ENCODE assay signal across 10 cellular contexts in genomic region chr12:67981236-67982164, GRCh38. TPM values are rescaled to one million over a fixed set of nuclear protein-coding genes. Genes with fewer than 3 reads are reported as not detected.
DNase-seq lines count a peak whose midpoint lies in the region; ATAC-seq and TF ChIP-seq lines count a peak whose summit lies in the region.
"Had no signal": no experiment of that assay in that cellular context is flagged by ENCODE, and none has a peak within 500 bp of the region (broad histone marks: within the 10 kb centered on the region; RNA-seq: fewer than 3 reads in every experiment).

No MANE protein-coding gene starts in this region.

- H3K9me2 ChIP-seq in Karpas-422 (replicated peaks; ENCODE audit: insufficient read depth, low read length) = no peaks in the 10 kb centered on the region

- peaks cover 10% of the 10 kb centered on the region for H3K4me1 ChIP-seq in Karpas-422 (ENCODE audit: low read length)

- no peak overlapping the region for H2AFZ ChIP-seq in Karpas-422 (ENCODE audit: low read length)

- H3K27ac ChIP-seq in Karpas-422 (ENCODE audit: low read length) = no peak overlapping the region

- H3K36me3 ChIP-seq in Karpas-422 (ENCODE audit: insufficient read depth, low read length) = no peaks in the 10 kb centered on the region

- H4K20me1 ChIP-seq in Karpas-422 (ENCODE audit: insufficient read depth, low read depth, low read length) = no peaks in the 10 kb centered on the region

- no peaks in the 10 kb centered on the region for H3K9me3 ChIP-seq in Karpas-422 (ENCODE audit: low read length)

- H3K9ac ChIP-seq in Karpas-422 (ENCODE audit: low read length) = no peak overlapping the region

- peak; percentile 8 for DNase-seq in stimulated activated CD4-positive, alpha-beta T cell treated with anti-CD3 and anti-CD28 coated beads, Interleukin-4, amount 100 ng/mL, for 24 hours
- no peak for DNase-seq in stimulated activated CD4-positive, alpha-beta T cell treated with anti-CD3 and anti-CD28 coated beads, Interleukin-4, amount 100 ng/mL, for 1 hour
- DNase-seq in fibroblast of the conjunctiva (ENCODE audit: low read depth) (peak; percentile 63), Karpas-422 (no peak), NCI-H2081 treated with DMSO at 0.1 percent for 48 hours (lab: John Stamatoyannopoulos, UW) (no peak)
- DNase-seq in activated CD4-positive, alpha-beta T cell treated with anti-CD3 and anti-CD28 coated beads, Interleukin-2, amount 50 U/mL, for 48 hours = no peak

- H3K4me2 ChIP-seq in Karpas-422 (ENCODE audit: low read depth, low read length, poor library complexity, severe bottlenecking) = no peak overlapping the region

- no peak for ATAC-seq in HG03342 (IDR thresholded peaks at IDR 0.05; ENCODE audit: unreplicated experiment)
- ATAC-seq: stimulated activated effector memory CD8-positive, alpha-beta T cell treated with anti-CD3 and anti-CD28 coated beads, Interleukin-12 subunit alpha, Interleukin-12 subunit beta, amount 100 ng/mL, for 72 hours had no signal

- no peaks in the 10 kb centered on the region for H3K79me2 ChIP-seq in Karpas-422 (ENCODE audit: low read length)

- no peak overlapping the region for H3K4me3 ChIP-seq in Karpas-422 (ENCODE audit: low read length)

- H3K27me3 ChIP-seq in Karpas-422 (ENCODE audit: low read length) = no peaks in the 10 kb centered on the region

TF ChIP-seq in PFSK-1, 5 proteins besides CTCF, POLR2A, EP300 and RAD21:
- no peak for TF ChIP-seq FOXP2 (optimal IDR thresholded peaks at IDR 0.05; ENCODE audit: borderline replicate concordance, extremely low read depth, extremely low read length, insufficient read depth)
- peak; percentile 49; the same call in 1 of the 2 replicates for TF ChIP-seq TAF1 (IDR thresholded peaks at IDR 0.05; ENCODE audit: borderline replicate concordance, insufficient read depth, low read length)
- TF ChIP-seq POLR2AphosphoS5 (IDR thresholded peaks at IDR 0.05; ENCODE audit: low read depth, low read length) = no peak
- 0 out of 2 replicates have a peak, but pooled peaks have one; percentile 28 for TF ChIP-seq SIN3A (IDR thresholded peaks at IDR 0.05; ENCODE audit: borderline replicate concordance, insufficient read depth, low read length)
- TF ChIP-seq REST (IDR thresholded peaks at IDR 0.05; ENCODE audit: insufficient read depth in 1 of 2, low read depth in 2 of 2, low read length in 2 of 2) = no peak

RNA-seq across cellular contexts. Expression of gene IFNG-AS1, which starts 7.7 kb away (rescaled TPM):
- not detected for polyA plus RNA-seq in PFSK-1 (2012; ENCODE audit: insufficient read length, low read depth)
- total RNA-seq in Karpas-422 (2014; rRNA removed; shearing (Covaris generic); ENCODE audit: low replicate concordance) = not detected in 2 replicates
- total RNA-seq: pulmonary artery endothelial cell had no signal

Comparison
In these comparisons a context has a peak if more than half of its experiments do, and no peak if none do; other contexts are left out.
1. DNase-seq: peak in stimulated activated CD4-positive, alpha-beta T cell treated with anti-CD3 and anti-CD28 coated beads, Interleukin-4, amount 100 ng/mL, for 24 hours (single experiment) and fibroblast of the conjunctiva (single experiment); none in stimulated activated CD4-positive, alpha-beta T cell treated with anti-CD3 and anti-CD28 coated beads, Interleukin-4, amount 100 ng/mL, for 1 hour (single experiment), activated CD4-positive, alpha-beta T cell treated with anti-CD3 and anti-CD28 coated beads, Interleukin-2, amount 50 U/mL, for 48 hours (0 of 2), Karpas-422 (single experiment) and NCI-H2081 treated with DMSO at 0.1 percent for 48 hours (single experiment).